ENCODE assay signal across 20 cellular contexts in genomic region chr13:79497852-79498251, GRCh38.
"Had no signal": no experiment of that assay in that cellular context is flagged by ENCODE, and none has a peak within 500 bp of the region (broad histone marks: within the 10 kb centered on the region; RNA-seq: fewer than 3 reads in every experiment).

No MANE protein-coding gene starts in this region.

- H3K9me3 Mint-ChIP-seq: dendritic cell treated with granulocyte-macrophage colony-stimulating factor and Interleukin-4, amounts not matched to agents 40 ng/mL and 50 ng/mL, for 4 days had no signal

- H3K36me3 ChIP-seq: gastrocnemius medialis, left lung, upper lobe of right lung had no signal

- H3K27ac ChIP-seq: gastrocnemius medialis, left lung, testis, upper lobe of right lung had no signal

- DNase-seq: activated CD4-positive, alpha-beta T cell treated with anti-CD3 and anti-CD28 coated beads, Interleukin-2, amount 50 U/mL, for 4 hours; activated CD4-positive, CD25-positive, alpha-beta regulatory T cell; activated naive CD4-positive, alpha-beta T cell treated with Interleukin-2 at 50 U/mL for 16 hours; amniotic stem cell; effector CD8-positive, alpha-beta T cell; gastrocnemius medialis; head of caudate nucleus; kidney; left lung; nucleus accumbens; stimulated activated CD4-positive, alpha-beta T cell treated with anti-CD3 and anti-CD28 coated beads, Interleukin-4, amount 100 ng/mL, for 1 hour; T-helper 9 cell; testis; upper lobe of right lung had no signal

- ATAC-seq: esophagus mucosa, gastrocnemius medialis, left lung, sciatic nerve, upper lobe of right lung had no signal

- H3K4me3 Mint-ChIP-seq: dendritic cell treated with granulocyte-macrophage colony-stimulating factor and Interleukin-4, amounts not matched to agents 40 ng/mL and 50 ng/mL, for 4 days; mesothelial cell of epicardium; nephron had no signal

- H3K27ac Mint-ChIP-seq: dendritic cell treated with granulocyte-macrophage colony-stimulating factor and Interleukin-4, amounts not matched to agents 40 ng/mL and 50 ng/mL, for 4 days; mesothelial cell of epicardium; nephron had no signal

- H3K4me3 ChIP-seq: gastrocnemius medialis, left lung, smooth muscle cell, testis, upper lobe of right lung had no signal

- H3K4me1 ChIP-seq: testis had no signal

- H3K9me3 ChIP-seq: gastrocnemius medialis, testis, upper lobe of right lung had no signal

- H3K27me3 ChIP-seq: gastrocnemius medialis, left lung, testis, upper lobe of right lung had no signal
